ENCODE assay signal across 25 cellular contexts in genomic region chr13:45607931-45608330, GRCh38. TPM values are rescaled to one million over a fixed set of nuclear protein-coding genes. Genes with fewer than 3 reads are reported as not detected.
A peak's percentile ranks its signal among the peaks of the same experiment; 100 is the strongest.
DNase-seq lines count a peak whose midpoint lies in the region; ATAC-seq, FAIRE-seq and TF ChIP-seq lines count a peak whose summit lies in the region.
"Had no signal": no experiment of that assay in that cellular context is flagged by ENCODE, and none has a peak within 500 bp of the region (broad histone marks: within the 10 kb centered on the region; RNA-seq: fewer than 3 reads in every experiment).

No MANE protein-coding gene starts in this region.

- H3K9ac ChIP-seq in HepG2 (ENCODE audit: insufficient read depth, low read depth, low read length) (no peak overlapping the region), adipocyte (ENCODE audit: low read length) (no peak overlapping the region)

- H3K4me2 ChIP-seq in HepG2 (ENCODE audit: low read depth, low read length) (no peak overlapping the region), GM23338 (no peak overlapping the region)

- intact Hi-C loops in HepG2 (cut with micrococcal nuclease; ENCODE audit: unreplicated experiment) (no loop called here), right lobe of liver (cut with DNase I) (no loop called here), adrenal gland (cut with DNase I) (no loop called here)

- no peak for ATAC-seq in HepG2
- no peak for ATAC-seq in right lobe of liver
- no peak for ATAC-seq in GM23338
- ATAC-seq: CD8-positive, alpha-beta T cell had no signal

- H3K4me1 Mint-ChIP-seq in GM23338, result peaks cover 12% of the 10 kb centered on the region; the same call in 2 of the 3 replicates
- H3K4me1 Mint-ChIP-seq: CD4-positive, CD25-positive, alpha-beta regulatory T cell had no signal

- TF ChIP-seq POLR2A in HepG2 (IDR thresholded peaks at IDR 0.05; ENCODE audit: insufficient read depth in 1 of 2, low read depth in 2 of 2, low read length in 2 of 2), result no peak
- TF ChIP-seq POLR2A in right lobe of liver (IDR thresholded peaks at IDR 0.05), result no peak
- no peak for TF ChIP-seq POLR2A in adrenal gland (IDR thresholded peaks at IDR 0.05)

- POLR2A ChIA-PET in HepG2 (lab: Yijun Ruan, JAX), result no interaction called here

- no peak for TF ChIP-seq RAD21 in HepG2 (CRISPR knock-in tag; IDR thresholded peaks at IDR 0.05)

- 21% methylated on average over 3 of the region's 3 CpGs for WGBS in HepG2 (ENCODE audit: low lambda C conversion rate)
- WGBS in right lobe of liver (ENCODE audit: insufficient coverage, low coverage, low lambda C conversion rate, missing lambda C conversion rate), result 36% methylated on average over 3 of the region's 3 CpGs
- 46 to 58% (median 53%) methylated on average over 3 of the region's 3 CpGs for WGBS in adrenal gland, 4 donors

- no peak overlapping the region for H3K4me3 ChIP-seq in HepG2 (replicated peaks in 1 of 3; ENCODE audit: insufficient read depth in 1 of 3, low read depth in 2 of 3, low read length in 3 of 3)
- H3K4me3 ChIP-seq in right lobe of liver, result no peak overlapping the region
- H3K4me3 ChIP-seq in GM23338, result no peak overlapping the region
- no peak overlapping the region for H3K4me3 ChIP-seq in adipocyte (ENCODE audit: low read length)
- H3K4me3 ChIP-seq in adrenal gland, result no peak overlapping the region

- H3K79me2 ChIP-seq in HepG2 (ENCODE audit: insufficient read depth, low read length) (no peaks in the 10 kb centered on the region), GM23338 (replicated peaks; ENCODE audit: insufficient read depth) (no peaks in the 10 kb centered on the region)

- H3K27ac ChIP-seq in HepG2 (ENCODE audit: extremely low read length, insufficient read depth, low read length), result no peak overlapping the region
- no peak overlapping the region for H3K27ac ChIP-seq in right lobe of liver
- no peak overlapping the region for H3K27ac ChIP-seq in GM23338 (ENCODE audit: low read depth)
- H3K27ac ChIP-seq in adrenal gland, result no peak overlapping the region
- H3K27ac ChIP-seq: 22Rv1, C4-2B had no signal

- H3K36me3 Mint-ChIP-seq in GM23338 (ENCODE audit: low read depth), result no peaks in the 10 kb centered on the region
- H3K36me3 Mint-ChIP-seq: CD4-positive, CD25-positive, alpha-beta regulatory T cell; CD8-positive, alpha-beta T cell had no signal

- H3K9me3 Mint-ChIP-seq in GM23338, result peaks cover 4% of the 10 kb centered on the region
- H3K9me3 Mint-ChIP-seq: CD8-positive, alpha-beta T cell had no signal

- H3K27me3 Mint-ChIP-seq in GM23338 (ENCODE audit: insufficient read depth, low read depth, poor library complexity), result peaks cover 9% of the 10 kb centered on the region

- H3K27me3 ChIP-seq in HepG2 (ENCODE audit: control insufficient read depth in 1 of 2, insufficient read depth in 2 of 2, low read length in 2 of 2) (peaks cover 0 to 3% of the 10 kb centered on the region in 2 experiments; a peak in 2 of 5 replicates), right lobe of liver (no peaks in the 10 kb centered on the region), GM23338 (ENCODE audit: insufficient read depth) (no peaks in the 10 kb centered on the region), adipocyte (replicated peaks; ENCODE audit: control insufficient read depth, insufficient read depth, low read length) (peaks cover 37% of the 10 kb centered on the region), adrenal gland (peaks cover 3% of the 10 kb centered on the region)

- H2AFZ ChIP-seq in HepG2 (ENCODE audit: low read length) (no peak overlapping the region), GM23338 (peak overlapping the region; percentile 4; the same call in 1 of the 2 replicates)

- H3K4me3 Mint-ChIP-seq in GM23338, result no peak overlapping the region
- H3K4me3 Mint-ChIP-seq: CD4-positive, CD25-positive, alpha-beta regulatory T cell; CD8-positive, alpha-beta T cell had no signal

- H4K20me1 ChIP-seq in HepG2 (ENCODE audit: insufficient read depth, low read length) (no peaks in the 10 kb centered on the region), GM23338 (replicated peaks; ENCODE audit: insufficient read depth) (no peaks in the 10 kb centered on the region)

- no peak for FAIRE-seq in HepG2 (lab: Jason Lieb, UNC)
- no peak for FAIRE-seq in GM19239 (lab: Jason Lieb, UNC)
- FAIRE-seq: A204.1, D721Med, GM12891, GM18507, H1 had no signal

- no peak for DNase-seq in HepG2 (ENCODE audit: low spot score)
- no peak for DNase-seq in right lobe of liver
- DNase-seq in GM23338 (ENCODE audit: low spot score), result no peak
- DNase-seq in adipocyte (ENCODE audit: low read depth), result peak; percentile 44
- no peak for DNase-seq in adrenal gland
- no peak for DNase-seq in GM19239 (ENCODE audit: insufficient read length, low spot score)
- DNase-seq in NCI-H187 (lab: John Stamatoyannopoulos, UW), result no peak
- DNase-seq in activated CD4-positive, alpha-beta T cell treated with anti-CD3 and anti-CD28 coated beads, Interleukin-2, amount 50 U/mL, for 48 hours, result no peak
- DNase-seq: ACHN; CD4-positive, CD25-positive, alpha-beta regulatory T cell; CD8-positive, alpha-beta T cell; DMS 273 treated with DMSO at 0.1 percent for 48 hours; DMS79; GF-D8; H7; HCEC 1CT had no signal

- no peak for TF ChIP-seq CTCF in HepG2 (CRISPR knock-in tag; IDR thresholded peaks at IDR 0.05)
- TF ChIP-seq CTCF in right lobe of liver (IDR thresholded peaks at IDR 0.05), result no peak
- TF ChIP-seq CTCF in GM23338 (conservative IDR thresholded peaks at IDR 0.05; ENCODE audit: low read depth in 2 of 2), result no peak
- TF ChIP-seq CTCF in adrenal gland (IDR thresholded peaks at IDR 0.05), result no peak

- peaks cover 12% of the 10 kb centered on the region for H3K9me2 ChIP-seq in GM23338 (ENCODE audit: insufficient read depth)

- TF ChIP-seq EP300 in HepG2 (IDR thresholded peaks at IDR 0.05; ENCODE audit: low read depth in 2 of 2, low read length in 2 of 2) (no peak), HepG2 (CRISPR knock-in tag; IDR thresholded peaks at IDR 0.05; ENCODE audit: borderline replicate concordance) (no peak)

- no TSS peak for BruUV-seq in HepG2 (replicated peaks; lab: Mats Ljungman, UMichigan)

- H3K9me3 ChIP-seq in HepG2 (ENCODE audit: low read length), result no peaks in the 10 kb centered on the region
- no peaks in the 10 kb centered on the region for H3K9me3 ChIP-seq in right lobe of liver
- H3K9me3 ChIP-seq in adipocyte (ENCODE audit: control insufficient read depth, low read length), result no peaks in the 10 kb centered on the region
- no peaks in the 10 kb centered on the region for H3K9me3 ChIP-seq in adrenal gland (replicated peaks in 1 of 3)

- H3K4me1 ChIP-seq in HepG2 (ENCODE audit: insufficient read depth, low read length) (no peaks in the 10 kb centered on the region), right lobe of liver (no peaks in the 10 kb centered on the region), GM23338 (ENCODE audit: insufficient read depth) (no peaks in the 10 kb centered on the region), adipocyte (ENCODE audit: control insufficient read depth, insufficient read depth, low read length) (no peaks in the 10 kb centered on the region), adrenal gland (replicated peaks in 1 of 2) (no peaks in the 10 kb centered on the region)

- H3K36me3 ChIP-seq in HepG2 (replicated peaks in 1 of 2; ENCODE audit: control insufficient read depth in 1 of 2, insufficient read depth in 2 of 2, low read length in 2 of 2), result no peaks in the 10 kb centered on the region
- no peaks in the 10 kb centered on the region for H3K36me3 ChIP-seq in right lobe of liver
- no peaks in the 10 kb centered on the region for H3K36me3 ChIP-seq in GM23338 (ENCODE audit: insufficient read depth)
- H3K36me3 ChIP-seq in adipocyte (ENCODE audit: control insufficient read depth, insufficient read depth, low read length, severe bottlenecking), result no peaks in the 10 kb centered on the region
- H3K36me3 ChIP-seq in adrenal gland (replicated peaks in 1 of 2), result no peaks in the 10 kb centered on the region

- CTCF ChIA-PET in HepG2 (lab: Yijun Ruan, JAX; ENCODE audit: low intra/inter-chr PET ratio, low total read pairs), result no interaction called here

- no peaks in the 10 kb centered on the region for H3F3A ChIP-seq in GM23338 (replicated peaks; ENCODE audit: low read depth)

- in situ Hi-C loops in HepG2 (cut with HindIII; ENCODE audit: extremely low pct_ligation_motif_present, low pct_unique_long_range_greater_than_20kb), result no loop called here

- H3K27ac Mint-ChIP-seq in GM23338, result no peak overlapping the region
- H3K27ac Mint-ChIP-seq: CD4-positive, CD25-positive, alpha-beta regulatory T cell; CD8-positive, alpha-beta T cell had no signal

TF ChIP-seq in HepG2, 621 proteins besides CTCF, POLR2A, EP300 and RAD21 (continues in another document):
- no peak for TF ChIP-seq U2AF2 (IDR thresholded peaks at IDR 0.05; ENCODE audit: low read depth, low read length)

TF ChIP-seq in GM23338, 12 proteins besides CTCF, POLR2A, EP300 and RAD21 (continues in another document):
- TF ChIP-seq CREB1 (CRISPR knock-in tag; IDR thresholded peaks at IDR 0.05; ENCODE audit: low read depth) (no peak), JUNB (IDR thresholded peaks at IDR 0.05; ENCODE audit: unreplicated experiment) (no peak)

RNA-seq across cellular contexts. Expression of gene ERICH6B, which starts 7.6 kb away (rescaled TPM):
- total RNA-seq in HepG2 (2016; rRNA removed; fragmentation: Illumina TruSeq; extraction: Trizol) (not detected in 2 replicates), right lobe of liver (not detected), adrenal gland (not detected)
- not detected in 2 replicates for total RNA-seq in HepG2 (2016; cell fraction: cytosol; rRNA removed; fragmentation: Illumina TruSeq; extraction: Trizol; ENCODE audit: low read depth)
- total RNA-seq in HepG2 (2016; cell fraction: insoluble cytoplasmic fraction; rRNA removed; fragmentation: Illumina TruSeq; extraction: Trizol), result not detected in 2 replicates
- total RNA-seq in HepG2 (2016; cell fraction: membrane; rRNA removed; fragmentation: Illumina TruSeq; extraction: Trizol), result not detected in 2 replicates
- total RNA-seq in HepG2 (2016; cell fraction: nucleus; rRNA removed; fragmentation: Illumina TruSeq; extraction: Trizol), result not detected in 2 replicates
- polyA plus RNA-seq in HepG2 (2011; rRNA removed) (not detected in 2 replicates), GM23338 (2016; fragmentation: Nextera tagmentation; extraction: Ambion mirVana) (not detected in 2 replicates), adrenal gland (not detected)
- polyA plus RNA-seq in HepG2 (2011; cell fraction: cytosol; rRNA removed), result not detected in 2 replicates
- polyA plus RNA-seq in HepG2 (2011; cell fraction: nucleus; rRNA removed), result not detected in 2 replicates
- 0.42 and 0.85 TPM in 2 replicates for polyA plus RNA-seq in HepG2 (2012)
- not detected in 2 replicates for polyA plus RNA-seq in HepG2 (2016; cell fraction: cytosol; fragmentation: Illumina TruSeq; extraction: Trizol; ENCODE audit: low read depth)
- not detected in 2 replicates for polyA plus RNA-seq in HepG2 (2016; cell fraction: insoluble cytoplasmic fraction; fragmentation: Illumina TruSeq; extraction: Trizol; ENCODE audit: low read depth)
- polyA plus RNA-seq in HepG2 (2016; cell fraction: membrane; fragmentation: Illumina TruSeq; extraction: Trizol; ENCODE audit: low read depth), result not detected in 2 replicates
- not detected in 2 replicates for polyA plus RNA-seq in HepG2 (2016; cell fraction: nucleus; fragmentation: Illumina TruSeq; extraction: Trizol; ENCODE audit: insufficient read depth, low read depth)
- not detected in 2 replicates for polyA minus RNA-seq in HepG2 (2011; rRNA and poly(A)+ RNA removed; ENCODE audit: low replicate concordance)
- not detected in 2 replicates for polyA minus RNA-seq in HepG2 (2011; cell fraction: cytosol; rRNA and poly(A)+ RNA removed)
- polyA minus RNA-seq in HepG2 (2011; cell fraction: nucleus; rRNA and poly(A)+ RNA removed), result not detected in 2 replicates
- not detected in 2 replicates for total RNA-seq in GM23338 (2014; rRNA removed; shearing (Covaris generic))
- total RNA-seq: CD4-positive, CD25-positive, alpha-beta regulatory T cell; CD8-positive, alpha-beta T cell; G401; H1; H7 had no signal
- polyA plus RNA-seq: BJ, H1 had no signal
